8 cellular contexts compared by ENCODE assay signal in the genomic region with DNA sequence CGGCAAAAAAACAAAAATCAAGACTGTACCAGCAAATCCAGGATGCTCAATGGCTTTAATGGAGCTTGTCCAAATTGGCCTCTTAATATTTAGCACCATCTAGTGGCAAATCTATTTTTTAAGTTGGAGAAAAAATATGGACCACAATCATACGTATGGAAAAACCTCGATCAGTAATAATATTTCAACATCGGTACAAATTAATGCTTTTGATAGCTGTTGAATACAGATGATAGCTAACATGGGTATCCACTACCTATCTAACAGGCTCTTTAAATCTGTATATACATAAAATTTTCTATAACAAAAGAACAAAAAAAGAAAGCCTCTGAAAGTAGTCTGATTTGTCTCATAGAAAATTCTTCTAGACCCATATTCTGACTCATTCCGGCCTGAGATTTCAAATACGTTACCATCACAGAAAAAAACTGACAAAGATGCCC. TPM values are rescaled to one million over a fixed set of nuclear protein-coding genes. Genes with fewer than 3 reads are reported as not detected.
DNase-seq lines count a peak whose midpoint lies in the region; ATAC-seq and TF ChIP-seq lines count a peak whose summit lies in the region.

No MANE protein-coding gene starts in this region.

- H3K36me3 ChIP-seq in colonic mucosa: no peaks in the 10 kb centered on the region

- H3K4me1 ChIP-seq in colonic mucosa: no peaks in the 10 kb centered on the region

- peaks cover 26% of the 10 kb centered on the region for H3K4me1 Mint-ChIP-seq in memory B cell

- H3K27me3 ChIP-seq in colonic mucosa: no peaks in the 10 kb centered on the region

- peak; percentile 43 for TF ChIP-seq CTCF in colonic mucosa (IDR thresholded peaks at IDR 0.05)

- ATAC-seq in HG03442 (IDR thresholded peaks at IDR 0.05; ENCODE audit: unreplicated experiment) (peak; percentile 46), memory B cell (ENCODE audit: low read depth) (peak; percentile 88)

- peak overlapping the region; percentile 29 for H3K27ac Mint-ChIP-seq in memory B cell

- intact Hi-C loops in colonic mucosa (cut with DNase I): loop anchor here (2.0 to 5.0 kb wide), 2 partner anchors 117 to 137 kb away; partner anchors contain the start of gene STK17A

- no peaks in the 10 kb centered on the region for H3K27me3 Mint-ChIP-seq in memory B cell

- no peaks in the 10 kb centered on the region for H3K9me3 Mint-ChIP-seq in memory B cell

- no peak overlapping the region for H3K27ac ChIP-seq in colonic mucosa

- H3K36me3 Mint-ChIP-seq in memory B cell: peaks cover 8% of the 10 kb centered on the region

- H3K4me3 ChIP-seq in colonic mucosa: no peak overlapping the region

- H3K9ac ChIP-seq in colonic mucosa (ENCODE audit: low read depth in 2 of 2, low read length in 2 of 2): no peak overlapping the region

- DNase-seq in DMS79 treated with DMSO at 0.1 percent for 48 hours (lab: John Stamatoyannopoulos, UW) (peak; percentile 86), NOMO-1 (lab: John Stamatoyannopoulos, UW; ENCODE audit: unreplicated experiment in 2 of 2) (peak; percentile 36 to 48), colonic mucosa (no peak), memory B cell (ENCODE audit: low spot score in 2 of 2) (peak in 1 of 2 donors; percentile 52), 8988T (no peak), mesenteric fat pad (ENCODE audit: low spot score) (no peak)
- DNase-seq in activated CD4-positive, alpha-beta T cell treated with anti-CD3 and anti-CD28 coated beads for 4 hours: no peak

- peak overlapping the region; percentile 10 for H3K4me3 Mint-ChIP-seq in memory B cell

- H3K9me3 ChIP-seq in colonic mucosa: no peaks in the 10 kb centered on the region

RNA-seq across cellular contexts. Expression of gene COA1, which starts 29.2 kb away (rescaled TPM):
- total RNA-seq in colonic mucosa: 10 to 100 TPM; 24.8 to 45.1 TPM
- total RNA-seq in mesenteric fat pad: 42.9 TPM

RNA-seq across cellular contexts. Expression of gene BLVRA, which starts 58.4 kb away (rescaled TPM):
- total RNA-seq in colonic mucosa (10 to 100 TPM in 1 of 2 donors, 1 to 10 TPM in 1; 5.4 to 14.7 TPM), mesenteric fat pad (82.4 TPM)

Comparison
In these comparisons a context has a peak if more than half of its experiments do, and no peak if none do; other contexts are left out.
1. DNase-seq: peak in DMS79 treated with DMSO at 0.1 percent for 48 hours (single experiment) and NOMO-1 (2 of 2); none in colonic mucosa (single experiment), 8988T (single experiment), activated CD4-positive, alpha-beta T cell treated with anti-CD3 and anti-CD28 coated beads for 4 hours (0 of 2) and mesenteric fat pad (single experiment).